24 cellular contexts compared by ENCODE assay signal in the genomic region with DNA sequence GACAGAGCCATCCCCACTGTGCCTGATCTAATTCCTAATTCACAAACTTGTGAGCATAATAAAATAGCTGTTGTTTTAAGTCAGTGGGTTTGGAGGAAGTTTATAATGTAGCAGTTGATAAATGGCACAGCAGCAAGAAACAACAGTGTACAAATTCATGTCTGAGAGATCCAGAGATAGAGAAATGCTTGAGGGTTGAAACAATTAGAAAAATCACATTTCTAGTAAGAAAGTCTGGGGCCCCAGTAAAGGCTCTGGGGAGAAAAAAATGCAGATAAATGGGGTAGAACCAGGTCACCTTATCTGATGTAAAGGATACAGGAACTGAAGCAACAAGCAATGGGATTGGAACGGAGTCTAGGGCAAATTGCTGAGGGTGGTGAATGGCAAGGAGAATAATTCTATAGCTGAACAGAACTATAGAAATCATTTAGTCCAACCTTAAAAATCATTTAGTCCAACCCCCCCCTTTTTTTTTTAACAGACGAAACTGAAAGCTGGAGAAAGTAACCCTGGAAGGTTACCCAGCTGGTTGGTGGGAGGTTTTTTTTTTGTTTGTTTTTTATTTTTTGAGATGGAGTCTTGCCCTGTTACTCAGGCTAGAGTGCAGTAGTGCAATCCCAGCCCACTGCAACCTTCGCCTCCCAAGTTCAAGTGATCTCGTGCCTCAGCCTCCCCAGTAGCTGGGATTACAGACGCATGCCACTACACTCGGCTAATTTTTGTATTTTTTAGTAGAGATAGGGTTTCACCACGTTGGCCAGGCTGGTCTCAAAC. TPM values are rescaled to one million over a fixed set of nuclear protein-coding genes. Genes with fewer than 3 reads are reported as not detected.
DNase-seq lines count a peak whose midpoint lies in the region; ATAC-seq and TF ChIP-seq lines count a peak whose summit lies in the region.
"Had no signal": no experiment of that assay in that cellular context is flagged by ENCODE, and none has a peak within 500 bp of the region (broad histone marks: within the 10 kb centered on the region; RNA-seq: fewer than 3 reads in every experiment).

No MANE protein-coding gene starts in this region.

- H3K36me3 ChIP-seq in GM23338 (ENCODE audit: insufficient read depth) (no peaks in the 10 kb centered on the region), MM.1S (replicated peaks; ENCODE audit: insufficient read depth, low read length) (no peaks in the 10 kb centered on the region), adipocyte (ENCODE audit: control insufficient read depth, insufficient read depth, low read length, severe bottlenecking) (no peaks in the 10 kb centered on the region), parathyroid adenoma (ENCODE audit: control insufficient read depth, insufficient read depth, low read length) (no peaks in the 10 kb centered on the region)
- H3K36me3 ChIP-seq: BLaER1 treated with 17β-estradiol and CSF1 and Interleukin-3, amounts not matched to agents 10 nM and 100 nM; MG63 had no signal

- H3K4me1 ChIP-seq in GM23338 (ENCODE audit: insufficient read depth) (no peaks in the 10 kb centered on the region), MM.1S (ENCODE audit: low read length) (no peaks in the 10 kb centered on the region), adipocyte (ENCODE audit: control insufficient read depth, insufficient read depth, low read length) (no peaks in the 10 kb centered on the region), parathyroid adenoma (no peaks in the 10 kb centered on the region)
- H3K4me1 ChIP-seq: BLaER1 treated with 17β-estradiol and CSF1 and Interleukin-3, amounts not matched to agents 10 nM and 100 nM had no signal

- no peaks in the 10 kb centered on the region for H3K27me3 Mint-ChIP-seq in GM23338 (ENCODE audit: insufficient read depth, low read depth, poor library complexity)
- H3K27me3 Mint-ChIP-seq: CD4-positive, alpha-beta T cell had no signal

- no peak overlapping the region for H3K4me3 ChIP-seq in GM23338
- H3K4me3 ChIP-seq in MM.1S (ENCODE audit: low read length) = no peak overlapping the region
- H3K4me3 ChIP-seq in adipocyte (ENCODE audit: low read length) = no peak overlapping the region
- H3K4me3 ChIP-seq in parathyroid adenoma (ENCODE audit: low read depth, low read length) = no peak overlapping the region
- H3K4me3 ChIP-seq: BLaER1 treated with 17β-estradiol and CSF1 and Interleukin-3, amounts not matched to agents 10 nM and 100 nM; GM12878; MG63 had no signal

- no peaks in the 10 kb centered on the region for H3K4me1 Mint-ChIP-seq in GM23338

- ATAC-seq in GM23338 (no peak), HG03520 (IDR thresholded peaks at IDR 0.05; ENCODE audit: unreplicated experiment) (no peak)
- ATAC-seq: GM12878, HepG2, Panc1 had no signal

- H3K79me2 ChIP-seq in GM23338 (replicated peaks; ENCODE audit: insufficient read depth) (no peaks in the 10 kb centered on the region), MM.1S (ENCODE audit: low read length) (no peaks in the 10 kb centered on the region), parathyroid adenoma (no peaks in the 10 kb centered on the region)

- H3K36me3 Mint-ChIP-seq in GM23338 (ENCODE audit: low read depth) = no peaks in the 10 kb centered on the region

- no peak for TF ChIP-seq CTCF in GM23338 (conservative IDR thresholded peaks at IDR 0.05; ENCODE audit: low read depth in 2 of 2)
- no peak for TF ChIP-seq CTCF in MM.1S (IDR thresholded peaks at IDR 0.05; ENCODE audit: low read length)
- TF ChIP-seq CTCF in parathyroid adenoma (IDR thresholded peaks at IDR 0.05) = no peak

- DNase-seq in GM23338 (ENCODE audit: low spot score) = no peak
- DNase-seq in MM.1S = peak; percentile 46
- DNase-seq in adipocyte (ENCODE audit: low read depth) = peak; percentile 31
- no peak for DNase-seq in NCI-H146 treated with DMSO at 0.1 percent for 48 hours (lab: John Stamatoyannopoulos, UW; ENCODE audit: unreplicated experiment)
- no peak for DNase-seq in islet precursor cell
- DNase-seq: AML-193; CD4-positive, alpha-beta T cell; DMS53; EL; GDM1; MG63; NCI-H1048; NCI-H1417; NCI-H1694 treated with DMSO at 0.1 percent for 48 hours; NCI-H2081; NCI-H2227 treated with DMSO at 0.1 percent for 48 hours; NCI-H526 treated with DMSO at 0.1 percent for 48 hours; SIG-M5 had no signal

- H3K27me3 ChIP-seq in GM23338 (ENCODE audit: insufficient read depth) (no peaks in the 10 kb centered on the region), MM.1S (replicated peaks; ENCODE audit: insufficient read depth, low read length) (no peaks in the 10 kb centered on the region; the same call in 1 of the 2 replicates), adipocyte (replicated peaks; ENCODE audit: control insufficient read depth, insufficient read depth, low read length) (no peaks in the 10 kb centered on the region), parathyroid adenoma (ENCODE audit: control insufficient read depth, insufficient read depth, low read length) (no peaks in the 10 kb centered on the region)
- H3K27me3 ChIP-seq: BLaER1 treated with 17β-estradiol and CSF1 and Interleukin-3, amounts not matched to agents 10 nM and 100 nM; MG63 had no signal

- H3K4me2 ChIP-seq in GM23338 (no peak overlapping the region), MM.1S (ENCODE audit: low read depth, low read length) (no peak overlapping the region), parathyroid adenoma (ENCODE audit: low read length) (peak overlapping the region; percentile 36)
- H3K4me2 ChIP-seq: BLaER1 treated with 17β-estradiol and CSF1 and Interleukin-3, amounts not matched to agents 10 nM and 100 nM had no signal

- H3K9ac ChIP-seq in MM.1S (ENCODE audit: low read length) (no peak overlapping the region), adipocyte (ENCODE audit: low read length) (no peak overlapping the region), parathyroid adenoma (no peak overlapping the region)
- H3K9ac ChIP-seq: BLaER1 treated with 17β-estradiol and CSF1 and Interleukin-3, amounts not matched to agents 10 nM and 100 nM had no signal

- no peak overlapping the region for H3K27ac Mint-ChIP-seq in GM23338
- H3K27ac Mint-ChIP-seq: CD4-positive, alpha-beta T cell had no signal

- H3K9me2 ChIP-seq in GM23338 (ENCODE audit: insufficient read depth) (no peaks in the 10 kb centered on the region), MM.1S (replicated peaks; ENCODE audit: insufficient read depth, low read length) (no peaks in the 10 kb centered on the region)

- H3F3A ChIP-seq in GM23338 (replicated peaks; ENCODE audit: low read depth) (no peaks in the 10 kb centered on the region), MM.1S (ENCODE audit: insufficient read depth, low read length) (no peaks in the 10 kb centered on the region)

- H3K4me3 Mint-ChIP-seq in GM23338 = no peak overlapping the region
- H3K4me3 Mint-ChIP-seq: CD4-positive, alpha-beta T cell had no signal

- no peaks in the 10 kb centered on the region for H3K9me3 Mint-ChIP-seq in GM23338
- H3K9me3 Mint-ChIP-seq: CD4-positive, alpha-beta T cell had no signal

- H2AFZ ChIP-seq in GM23338 (peak overlapping the region; percentile 69; the same call in 1 of the 2 replicates), MM.1S (ENCODE audit: low read length) (no peak overlapping the region), parathyroid adenoma (peak overlapping the region; percentile 26)

- H3K9me3 ChIP-seq in MM.1S (replicated peaks; ENCODE audit: insufficient read depth, low read length) (no peaks in the 10 kb centered on the region), adipocyte (ENCODE audit: control insufficient read depth, low read length) (no peaks in the 10 kb centered on the region), parathyroid adenoma (ENCODE audit: control insufficient read depth, low read length) (no peaks in the 10 kb centered on the region)
- H3K9me3 ChIP-seq: MG63 had no signal

- H4K20me1 ChIP-seq in GM23338 (replicated peaks; ENCODE audit: insufficient read depth) = no peaks in the 10 kb centered on the region
- no peaks in the 10 kb centered on the region for H4K20me1 ChIP-seq in MM.1S (ENCODE audit: insufficient read depth, low read length)
- H4K20me1 ChIP-seq: BLaER1 treated with 17β-estradiol and CSF1 and Interleukin-3, amounts not matched to agents 10 nM and 100 nM had no signal

- H3K27ac ChIP-seq in GM23338 (ENCODE audit: low read depth) (no peak overlapping the region), MM.1S (ENCODE audit: low read length) (no peak overlapping the region), parathyroid adenoma (no peak overlapping the region)
- H3K27ac ChIP-seq: BLaER1 treated with 17β-estradiol and CSF1 and Interleukin-3, amounts not matched to agents 10 nM and 100 nM had no signal

TF ChIP-seq in GM23338, 12 proteins besides CTCF, POLR2A, EP300 and RAD21:
- no peak for TF ChIP-seq STAT1 (IDR thresholded peaks at IDR 0.05; ENCODE audit: unreplicated experiment)
- TF ChIP-seq NANOG (IDR thresholded peaks at IDR 0.05; ENCODE audit: borderline replicate concordance) = no peak
- no peak for TF ChIP-seq ZNF114 (CRISPR knock-in tag; IDR thresholded peaks at IDR 0.05)
TF ChIP-seq in GM23338: peak in this region for 0.

RNA-seq across cellular contexts. Expression of gene SHQ1, which starts 14.3 kb away (rescaled TPM):
- total RNA-seq in GM23338 (2014; rRNA removed; shearing (Covaris generic)) = 28.7 and 33.4 TPM in 2 replicates
- polyA plus RNA-seq in GM23338 (2016; fragmentation: Nextera tagmentation; extraction: Ambion mirVana) = 18.3 and 20.0 TPM in 2 replicates

RNA-seq across cellular contexts. Expression of gene GXYLT2, which starts 25.3 kb away (rescaled TPM):
- total RNA-seq in GM23338 (2014; rRNA removed; shearing (Covaris generic)) = 5.1 and 5.8 TPM in 2 replicates
- polyA plus RNA-seq in GM23338 (2016; fragmentation: Nextera tagmentation; extraction: Ambion mirVana) = 2.0 and 3.0 TPM in 2 replicates

Comparison
In these comparisons a context has a peak if more than half of its experiments do, and no peak if none do; other contexts are left out.
1. DNase-seq: peak in MM.1S (single experiment) and adipocyte (single experiment); none in GM23338 (single experiment), NCI-H146 treated with DMSO at 0.1 percent for 48 hours (single experiment) and islet precursor cell (single experiment).